1 cellular context compared by ENCODE assay signal in the genomic region with DNA sequence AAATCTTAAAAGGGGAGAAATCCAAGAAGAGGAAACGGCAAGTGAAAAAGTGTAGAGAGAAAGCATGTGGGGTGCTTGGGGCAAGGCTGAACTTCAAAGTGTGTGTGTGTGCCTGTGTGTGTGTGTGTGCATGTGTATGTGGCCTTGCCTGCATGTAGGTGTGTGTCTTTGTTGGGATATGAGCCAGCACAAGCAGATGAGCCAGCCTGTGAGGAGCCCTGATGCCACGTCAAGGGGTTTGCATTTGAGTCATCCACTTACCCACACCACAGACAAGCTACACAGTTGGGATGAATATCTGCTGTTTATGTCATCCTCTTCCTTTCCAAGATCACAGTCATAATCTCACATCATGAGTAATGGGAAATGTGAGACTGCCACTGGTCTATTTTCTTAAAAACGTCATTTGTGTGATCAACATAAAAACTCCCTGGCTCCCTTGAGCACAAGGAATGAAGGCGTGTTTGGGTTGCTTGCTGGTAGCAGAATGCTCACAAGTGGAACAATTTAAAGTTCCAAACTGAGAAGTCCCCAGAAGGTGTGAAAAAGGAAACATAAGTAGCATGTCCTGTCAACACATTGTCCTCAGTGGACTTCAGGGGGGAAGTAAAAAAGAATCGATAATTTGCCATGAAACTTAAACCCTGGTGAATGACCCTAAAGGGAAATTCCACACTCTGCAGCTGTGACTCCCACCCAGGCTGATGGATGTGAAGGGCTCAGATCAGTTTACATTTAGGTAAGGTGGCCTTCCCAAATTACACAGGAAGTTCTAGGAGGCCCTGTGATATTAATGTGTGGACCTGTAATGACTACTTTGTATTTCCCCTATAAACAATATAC.
TF ChIP-seq lines count a peak whose summit lies in the region.

No MANE protein-coding gene starts in this region.

TF ChIP-seq in GM12878, 131 proteins besides CTCF, POLR2A, EP300 and RAD21 (continued from another document):
- TF ChIP-seq RELB (IDR thresholded peaks at IDR 0.05; ENCODE audit: low read depth) (peak; percentile 94), TCF12 (IDR thresholded peaks at IDR 0.05; ENCODE audit: low read depth, low read length) (no peak), SUPT20H (IDR thresholded peaks at IDR 0.05; ENCODE audit: borderline replicate concordance, control insufficient read depth, low read depth, low read length) (no peak), CBFB (IDR thresholded peaks at IDR 0.05; ENCODE audit: low read depth) (peak; percentile 78), DPF2 (IDR thresholded peaks at IDR 0.05) (peak; percentile 94), KLF5 (IDR thresholded peaks at IDR 0.05; ENCODE audit: partially characterized antibody) (peak; percentile 77), CREB1 (IDR thresholded peaks at IDR 0.05; ENCODE audit: low read depth) (peak; percentile 94), MTA2 (IDR thresholded peaks at IDR 0.05; ENCODE audit: low read depth) (peak; percentile 87), PKNOX1 (IDR thresholded peaks at IDR 0.05) (peak; percentile 49), TCF7 (IDR thresholded peaks at IDR 0.05; ENCODE audit: borderline replicate concordance) (peak; percentile 97), MLLT1 (IDR thresholded peaks at IDR 0.05) (peak; percentile 71), HDGF (IDR thresholded peaks at IDR 0.05) (peak; percentile 80; the same call in 1 of the 2 replicates), FOXM1 (IDR thresholded peaks at IDR 0.05; ENCODE audit: low read depth, low read length) (peak; percentile 88; the same call in 1 of the 2 replicates), MTA3 (IDR thresholded peaks at IDR 0.05; ENCODE audit: borderline replicate concordance, low read length) (peak; percentile 91), FOS (IDR thresholded peaks at IDR 0.05; ENCODE audit: borderline replicate concordance, extremely low read depth, insufficient read length) (no peak), E4F1 (IDR thresholded peaks at IDR 0.05; ENCODE audit: borderline replicate concordance, partially characterized antibody) (no peak), ZNF592 (IDR thresholded peaks at IDR 0.05) (no peak), SP1 (IDR thresholded peaks at IDR 0.05; ENCODE audit: low read depth, low read length) (peak; percentile 57), YY1 (IDR thresholded peaks at IDR 0.05; ENCODE audit: low read depth, low read length) (no peak), TBL1XR1 (IDR thresholded peaks at IDR 0.05; ENCODE audit: low read depth, low read length) (no peak), SRF (IDR thresholded peaks at IDR 0.05; ENCODE audit: low read depth in 2 of 2, low read length in 2 of 2) (peak in 1 of 2 experiments; percentile 54; a peak in 1 of 4 replicates), CREM (IDR thresholded peaks at IDR 0.05; ENCODE audit: low read depth) (peak; percentile 97), IKZF2 (IDR thresholded peaks at IDR 0.05) (peak; percentile 99), ZBTB11 (CRISPR knock-in tag; IDR thresholded peaks at IDR 0.05) (no peak), CEBPB (IDR thresholded peaks at IDR 0.05; ENCODE audit: borderline replicate concordance in 1 of 2, low read depth in 2 of 2, low read length in 2 of 2) (peak in 1 of 2 experiments; percentile 83; a peak in 1 of 4 replicates), ZBED1 (IDR thresholded peaks at IDR 0.05; ENCODE audit: borderline replicate concordance) (peak; percentile 91; the same call in 1 of the 2 replicates), IKZF1 (conservative IDR thresholded peaks at IDR 0.05) (peak; percentile 99)
- TF ChIP-seq, protein P1, sequence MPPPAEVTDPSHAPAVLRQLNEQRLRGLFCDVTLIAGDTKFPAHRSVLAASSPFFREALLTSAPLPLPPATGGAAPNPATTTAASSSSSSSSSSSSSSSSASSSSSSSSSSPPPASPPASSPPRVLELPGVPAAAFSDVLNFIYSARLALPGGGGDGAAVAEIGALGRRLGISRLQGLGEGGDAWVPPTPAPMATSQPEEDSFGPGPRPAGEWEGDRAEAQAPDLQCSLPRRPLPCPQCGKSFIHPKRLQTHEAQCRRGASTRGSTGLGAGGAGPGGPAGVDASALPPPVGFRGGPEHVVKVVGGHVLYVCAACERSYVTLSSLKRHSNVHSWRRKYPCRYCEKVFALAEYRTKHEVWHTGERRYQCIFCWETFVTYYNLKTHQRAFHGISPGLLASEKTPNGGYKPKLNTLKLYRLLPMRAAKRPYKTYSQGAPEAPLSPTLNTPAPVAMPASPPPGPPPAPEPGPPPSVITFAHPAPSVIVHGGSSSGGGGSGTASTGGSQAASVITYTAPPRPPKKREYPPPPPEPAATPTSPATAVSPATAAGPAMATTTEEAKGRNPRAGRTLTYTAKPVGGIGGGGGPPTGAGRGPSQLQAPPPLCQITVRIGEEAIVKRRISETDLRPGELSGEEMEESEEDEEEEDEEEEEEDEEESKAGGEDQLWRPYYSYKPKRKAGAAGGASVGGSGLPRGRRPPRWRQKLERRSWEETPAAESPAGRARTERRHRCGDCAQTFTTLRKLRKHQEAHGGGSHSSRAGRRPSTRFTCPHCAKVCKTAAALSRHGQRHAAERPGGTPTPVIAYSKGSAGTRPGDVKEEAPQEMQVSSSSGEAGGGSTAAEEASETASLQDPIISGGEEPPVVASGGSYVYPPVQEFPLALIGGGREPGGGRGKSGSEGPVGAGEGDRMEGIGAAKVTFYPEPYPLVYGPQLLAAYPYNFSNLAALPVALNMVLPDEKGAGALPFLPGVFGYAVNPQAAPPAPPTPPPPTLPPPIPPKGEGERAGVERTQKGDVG (CRISPR knock-in tag; IDR thresholded peaks at IDR 0.05), result no peak
